In the genomic region with DNA sequence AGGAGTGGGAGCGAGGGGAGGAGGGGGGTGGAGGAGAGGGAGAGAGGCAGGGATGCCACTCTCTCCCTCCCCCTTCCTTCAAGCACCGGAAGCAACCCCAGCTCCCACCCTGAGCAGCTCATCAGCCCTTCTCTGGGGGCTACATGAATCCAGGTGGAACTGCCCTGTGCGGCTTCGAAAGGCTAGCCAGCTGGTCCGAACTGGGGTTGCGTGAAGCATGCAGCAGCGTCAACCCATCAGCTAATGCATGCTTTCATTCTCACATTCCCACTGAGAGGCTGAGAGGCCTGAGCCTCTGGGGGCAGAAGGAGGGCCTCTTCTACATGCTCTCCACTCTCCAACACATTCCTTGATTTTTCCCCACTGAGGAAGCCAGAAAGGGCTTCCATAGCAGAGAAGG, we compare ENCODE assay signal across 1 cellular context.
TF ChIP-seq lines count a peak whose summit lies in the region.

No MANE protein-coding gene starts in this region.

TF ChIP-seq in GM23338, 12 proteins besides CTCF, POLR2A, EP300 and RAD21 (continued from another document):
- no peak for TF ChIP-seq ZNF462 (CRISPR knock-in tag; IDR thresholded peaks at IDR 0.05)
- TF ChIP-seq EZH2phosphoT487 (IDR thresholded peaks at IDR 0.05; ENCODE audit: unreplicated experiment), result no peak
- no peak for TF ChIP-seq CREB1 (CRISPR knock-in tag; IDR thresholded peaks at IDR 0.05; ENCODE audit: low read depth)
- no peak for TF ChIP-seq ZNF114 (CRISPR knock-in tag; IDR thresholded peaks at IDR 0.05)
- TF ChIP-seq EZH2 (IDR thresholded peaks at IDR 0.05; ENCODE audit: low read depth, unreplicated experiment), result no peak
- TF ChIP-seq NANOG (IDR thresholded peaks at IDR 0.05; ENCODE audit: borderline replicate concordance), result no peak
- TF ChIP-seq JUNB (IDR thresholded peaks at IDR 0.05; ENCODE audit: unreplicated experiment), result no peak
- no peak for TF ChIP-seq ZNF331 (CRISPR knock-in tag; IDR thresholded peaks at IDR 0.05; ENCODE audit: low read depth)
- TF ChIP-seq STAT1 (IDR thresholded peaks at IDR 0.05; ENCODE audit: unreplicated experiment), result no peak
TF ChIP-seq in GM23338: peak in this region for 0.
